In genomic region chr11:118901494-118902335, GRCh38 we compare ENCODE assay signal across 14 cellular contexts. TPM values are rescaled to one million over a fixed set of nuclear protein-coding genes. Genes with fewer than 3 reads are reported as not detected.
DNase-seq lines count a peak whose midpoint lies in the region; ATAC-seq and TF ChIP-seq lines count a peak whose summit lies in the region.
"Had no signal": no experiment of that assay in that cellular context is flagged by ENCODE, and none has a peak within 500 bp of the region (broad histone marks: within the 10 kb centered on the region; RNA-seq: fewer than 3 reads in every experiment).

No MANE protein-coding gene starts in this region.

- no peak overlapping the region for H3K27ac ChIP-seq in CD8-positive, alpha-beta T cell (ENCODE audit: low read depth, low read length)
- no peak overlapping the region for H3K27ac ChIP-seq in IMR-90 (ENCODE audit: insufficient read depth, low read length)
- H3K27ac ChIP-seq: tibial artery had no signal

- H4K5ac ChIP-seq in IMR-90 (ENCODE audit: low read depth, low read length), result no peak overlapping the region

- ATAC-seq in CD8-positive, alpha-beta T cell, result peak; percentile 5
- ATAC-seq in IMR-90 (ENCODE audit: low read depth) (no peak), memory B cell (ENCODE audit: low read depth) (no peak)

- H3K27me3 Mint-ChIP-seq in CD8-positive, alpha-beta T cell (ENCODE audit: low read depth), result no peaks in the 10 kb centered on the region
- H3K27me3 Mint-ChIP-seq in memory B cell, result no peaks in the 10 kb centered on the region

- no peak overlapping the region for H2BK15ac ChIP-seq in IMR-90 (ENCODE audit: low read depth, low read length)

- no peak overlapping the region for H4K91ac ChIP-seq in IMR-90 (ENCODE audit: insufficient read depth, low read depth, low read length)

- BruUV-seq in IMR-90 (replicated peaks; lab: Mats Ljungman, UMichigan), result no TSS peak

- H2BK120ac ChIP-seq in IMR-90 (ENCODE audit: low read depth, low read length), result no peak overlapping the region

- CTCF ChIA-PET in CD8-positive, alpha-beta T cell (lab: Charles Lee), result interaction anchor here (0.9 to 4.2 kb wide), 4 partner anchors 9 to 212 kb away, joined by 3 to 13 read pairs (median 5); no protein-coding TSS in a partner anchor
- CTCF ChIA-PET in IMR-90 (lab: Yijun Ruan, JAX), result no interaction called here

- no peak overlapping the region for H3K4me2 ChIP-seq in IMR-90 (ENCODE audit: low read depth, low read length)

- H2AK5ac ChIP-seq in IMR-90 (ENCODE audit: low read depth, low read length), result no peak overlapping the region

- DNase-seq in CD8-positive, alpha-beta T cell, result peak in 2 of 7 experiments; percentile 17 to 28
- DNase-seq in IMR-90 (no peak), cardiac fibroblast (ENCODE audit: low read depth in 2 of 2) (no peak), memory B cell (ENCODE audit: low spot score in 2 of 2) (no peak), germinal center (ENCODE audit: low spot score) (no peak), D341Med (ENCODE audit: low spot score) (no peak), NCI-H226 (no peak), HK-2 (ENCODE audit: unreplicated experiment) (no peak)
- DNase-seq: foreskin melanocyte, GOT3, islet precursor cell, NCI-H1694 had no signal

- no peak for TF ChIP-seq POLR2A in IMR-90 (IDR thresholded peaks at IDR 0.05; ENCODE audit: low read depth, low read length)

- peak overlapping the region; percentile 70 for H2AK9ac ChIP-seq in IMR-90 (replicated peaks; ENCODE audit: low read depth, low read length, poor library complexity)

- H2BK5ac ChIP-seq in IMR-90 (ENCODE audit: low read depth, low read length, poor library complexity, severe bottlenecking), result no peak overlapping the region

- H3K9me1 ChIP-seq in IMR-90 (ENCODE audit: insufficient read depth, low read length), result no peaks in the 10 kb centered on the region

- peaks cover 66% of the 10 kb centered on the region for H4K20me1 ChIP-seq in IMR-90 (ENCODE audit: insufficient read depth, low read length)

- H3K36me3 ChIP-seq in CD8-positive, alpha-beta T cell (ENCODE audit: insufficient read depth, low read length), result peaks cover 58% of the 10 kb centered on the region
- H3K36me3 ChIP-seq in IMR-90 (ENCODE audit: control insufficient read depth, insufficient read depth, low read length), result peaks cover 77% of the 10 kb centered on the region

- TF ChIP-seq RAD21 in IMR-90 (IDR thresholded peaks at IDR 0.05; ENCODE audit: low read length), result no peak

- H3K56ac ChIP-seq in IMR-90 (ENCODE audit: extremely low read depth, insufficient read depth, low read length), result no peak overlapping the region

- H3K79me1 ChIP-seq in IMR-90 (ENCODE audit: low read depth in 1 of 2, low read length in 2 of 2), result peaks cover 24 to 70% of the 10 kb centered on the region in 2 experiments; a peak in 3 of 4 replicates

- no peak overlapping the region for H3K23ac ChIP-seq in IMR-90 (ENCODE audit: low read depth, low read length)

- intact Hi-C loops in CD8-positive, alpha-beta T cell (cut with DNase I, micrococcal nuclease), result no loop called here
- intact Hi-C loops in IMR-90 (cut with micrococcal nuclease), result no loop called here

- TF ChIP-seq CTCF in CD8-positive, alpha-beta T cell (IDR thresholded peaks at IDR 0.05), result no peak
- TF ChIP-seq CTCF in IMR-90 (conservative IDR thresholded peaks at IDR 0.05; ENCODE audit: low read depth, low read length), result no peak
- peak; percentile 5 for TF ChIP-seq CTCF in cardiac fibroblast (IDR thresholded peaks at IDR 0.05; ENCODE audit: low read depth, low read length)

- H3K4me3 Mint-ChIP-seq in CD8-positive, alpha-beta T cell, result no peak overlapping the region
- H3K4me3 Mint-ChIP-seq in memory B cell, result no peak overlapping the region
- H3K4me3 Mint-ChIP-seq: nephron had no signal

- H3K36me3 Mint-ChIP-seq in CD8-positive, alpha-beta T cell, result peaks cover 87% of the 10 kb centered on the region
- H3K36me3 Mint-ChIP-seq in memory B cell, result peaks cover 12% of the 10 kb centered on the region

- 96% methylated on average over 18 of the region's 31 CpGs; no CpG with 5 or more reads in 1 of the 2 experiments for WGBS in IMR-90 (ENCODE audit: extremely low coverage in 2 of 2, insufficient read length in 1 of 2), 2 experiments

- dilution Hi-C loops in IMR-90 (cut with HindIII; ENCODE audit: low sequenced_read_pairs, unreplicated experiment), result no loop called here

- in situ Hi-C loops in IMR-90 (cut with MboI; ENCODE audit: low sequenced_read_pairs), result loop anchor here (5.0 kb wide), 1 partner anchor 36 kb away; no protein-coding TSS in a partner anchor

- peaks cover 52% of the 10 kb centered on the region for H3K4me1 Mint-ChIP-seq in CD8-positive, alpha-beta T cell (ENCODE audit: low read depth)
- H3K4me1 Mint-ChIP-seq in memory B cell, result peaks cover 24% of the 10 kb centered on the region

- H3K9me3 ChIP-seq in CD8-positive, alpha-beta T cell (ENCODE audit: low read length), result no peaks in the 10 kb centered on the region
- H3K9me3 ChIP-seq in IMR-90 (ENCODE audit: control insufficient read depth, insufficient read depth, low read length), result no peaks in the 10 kb centered on the region
- H3K9me3 ChIP-seq: tibial artery had no signal

- POLR2A ChIA-PET in CD8-positive, alpha-beta T cell (lab: Charles Lee), result interaction anchor here (1.5 to 2.7 kb wide), 2 partner anchors 12 to 25 kb away, joined by 3 to 13 read pairs; no protein-coding TSS in a partner anchor
- POLR2A ChIA-PET in IMR-90 (lab: Charles Lee; ENCODE audit: unreplicated experiment), result no interaction called here

- no peak overlapping the region for H3K4ac ChIP-seq in IMR-90 (ENCODE audit: low read depth, low read length)

- no peak overlapping the region for H3K18ac ChIP-seq in IMR-90 (ENCODE audit: low read depth, low read length)

- peak overlapping the region; percentile 77 for H3K27ac Mint-ChIP-seq in CD8-positive, alpha-beta T cell
- peak overlapping the region; percentile 56 for H3K27ac Mint-ChIP-seq in memory B cell
- H3K27ac Mint-ChIP-seq: nephron had no signal

- H2BK20ac ChIP-seq in IMR-90 (ENCODE audit: low read depth, low read length), result no peak overlapping the region

- no peaks in the 10 kb centered on the region for H3K27me3 ChIP-seq in CD8-positive, alpha-beta T cell (ENCODE audit: insufficient read depth, low read length)
- no peaks in the 10 kb centered on the region for H3K27me3 ChIP-seq in IMR-90 (ENCODE audit: control insufficient read depth, insufficient read depth, low read length)
- H3K27me3 ChIP-seq: tibial artery had no signal

- H2AFZ ChIP-seq in IMR-90 (replicated peaks; ENCODE audit: low read length, poor library complexity), result peak overlapping the region; percentile 56

- H3K4me1 ChIP-seq in CD8-positive, alpha-beta T cell (ENCODE audit: insufficient read depth, low read length), result peaks cover 28% of the 10 kb centered on the region
- H3K4me1 ChIP-seq in IMR-90 (ENCODE audit: control insufficient read depth, insufficient read depth, low read length), result peaks cover 2% of the 10 kb centered on the region; the same call in 1 of the 2 replicates

- H3K9ac ChIP-seq in IMR-90 (ENCODE audit: low read depth, low read length), result no peak overlapping the region

- no peaks in the 10 kb centered on the region for H3K9me3 Mint-ChIP-seq in CD8-positive, alpha-beta T cell
- H3K9me3 Mint-ChIP-seq in memory B cell, result no peaks in the 10 kb centered on the region
- H3K9me3 Mint-ChIP-seq: nephron had no signal

- no peak overlapping the region for H3K4me3 ChIP-seq in CD8-positive, alpha-beta T cell (ENCODE audit: low read depth, low read length)
- no peak overlapping the region for H3K4me3 ChIP-seq in IMR-90 (ENCODE audit: insufficient read depth, low read depth, low read length)
- H3K4me3 ChIP-seq in cardiac fibroblast (replicated peaks in 1 of 2; ENCODE audit: low read depth in 2 of 2, low read length in 2 of 2), result no peak overlapping the region
- H3K4me3 ChIP-seq: tibial artery had no signal

- H4K8ac ChIP-seq in IMR-90 (ENCODE audit: low read depth in 2 of 2, low read length in 2 of 2), result no peak overlapping the region

- H3K14ac ChIP-seq in IMR-90 (replicated peaks; ENCODE audit: low read depth, low read length), result no peak overlapping the region

TF ChIP-seq in IMR-90, 13 proteins besides CTCF, POLR2A, EP300 and RAD21:
- TF ChIP-seq MXI1 (IDR thresholded peaks at IDR 0.05; ENCODE audit: borderline replicate concordance, low read depth, low read length), result no peak
- TF ChIP-seq SMC3 (IDR thresholded peaks at IDR 0.05; ENCODE audit: low read depth, low read length), result peak; percentile 19
TF ChIP-seq in IMR-90: peak in this region for 1.

RNA-seq across cellular contexts. Expression of gene CXCR5, which starts 18.0 kb away (rescaled TPM):
- 1 to 10 TPM; 7.6 to 8.0 TPM for total RNA-seq in CD8-positive, alpha-beta T cell
- total RNA-seq in IMR-90 (2012; rRNA removed), result not detected in 2 replicates
- polyA plus RNA-seq in IMR-90 (2012; rRNA removed), result not detected in 2 replicates
- not detected in 2 replicates for polyA plus RNA-seq in IMR-90 (2012; cell fraction: cytosol; rRNA removed)
- 0.02 TPM in 1 of 2 replicates, not detected in the other for polyA plus RNA-seq in IMR-90 (2012; cell fraction: nucleus; rRNA removed; ENCODE audit: low replicate concordance)

RNA-seq across cellular contexts. Expression of gene BCL9L, which starts 24.0 kb away (rescaled TPM):
- 100 to 1,000 TPM; 437 to 439 TPM for total RNA-seq in CD8-positive, alpha-beta T cell
- total RNA-seq in IMR-90 (2012; rRNA removed), result 1.7 and 2.3 TPM in 2 replicates
- polyA plus RNA-seq in IMR-90 (2012; rRNA removed), result 17.0 and 21.5 TPM in 2 replicates
- 11.8 and 20.1 TPM in 2 replicates for polyA plus RNA-seq in IMR-90 (2012; cell fraction: cytosol; rRNA removed)
- polyA plus RNA-seq in IMR-90 (2012; cell fraction: nucleus; rRNA removed; ENCODE audit: low replicate concordance), result 30.5 and 55.8 TPM in 2 replicates

RNA-seq across cellular contexts. Expression of gene UPK2, which starts 54.4 kb away (rescaled TPM):
- total RNA-seq in CD8-positive, alpha-beta T cell, result not detected
- total RNA-seq in IMR-90 (2012; rRNA removed), result not detected in 2 replicates
- 0.26 and 0.39 TPM in 2 replicates for polyA plus RNA-seq in IMR-90 (2012; rRNA removed)
- 0.47 TPM in 1 of 2 replicates, not detected in the other for polyA plus RNA-seq in IMR-90 (2012; cell fraction: cytosol; rRNA removed)
- 0.24 and 0.25 TPM in 2 replicates for polyA plus RNA-seq in IMR-90 (2012; cell fraction: nucleus; rRNA removed; ENCODE audit: low replicate concordance)

Comparison
In these comparisons a context has a peak if more than half of its experiments do, and no peak if none do; other contexts are left out.
1. RNA of gene BCL9L, which starts 24.0 kb away (total RNA-seq): 437 to 439 TPM in CD8-positive, alpha-beta T cell; 1.7 to 2.3 TPM in IMR-90; every median in the first group is over 100 times any median in the second.